Comparison of ENCODE assay signal across 1 cellular context in the genomic region with DNA sequence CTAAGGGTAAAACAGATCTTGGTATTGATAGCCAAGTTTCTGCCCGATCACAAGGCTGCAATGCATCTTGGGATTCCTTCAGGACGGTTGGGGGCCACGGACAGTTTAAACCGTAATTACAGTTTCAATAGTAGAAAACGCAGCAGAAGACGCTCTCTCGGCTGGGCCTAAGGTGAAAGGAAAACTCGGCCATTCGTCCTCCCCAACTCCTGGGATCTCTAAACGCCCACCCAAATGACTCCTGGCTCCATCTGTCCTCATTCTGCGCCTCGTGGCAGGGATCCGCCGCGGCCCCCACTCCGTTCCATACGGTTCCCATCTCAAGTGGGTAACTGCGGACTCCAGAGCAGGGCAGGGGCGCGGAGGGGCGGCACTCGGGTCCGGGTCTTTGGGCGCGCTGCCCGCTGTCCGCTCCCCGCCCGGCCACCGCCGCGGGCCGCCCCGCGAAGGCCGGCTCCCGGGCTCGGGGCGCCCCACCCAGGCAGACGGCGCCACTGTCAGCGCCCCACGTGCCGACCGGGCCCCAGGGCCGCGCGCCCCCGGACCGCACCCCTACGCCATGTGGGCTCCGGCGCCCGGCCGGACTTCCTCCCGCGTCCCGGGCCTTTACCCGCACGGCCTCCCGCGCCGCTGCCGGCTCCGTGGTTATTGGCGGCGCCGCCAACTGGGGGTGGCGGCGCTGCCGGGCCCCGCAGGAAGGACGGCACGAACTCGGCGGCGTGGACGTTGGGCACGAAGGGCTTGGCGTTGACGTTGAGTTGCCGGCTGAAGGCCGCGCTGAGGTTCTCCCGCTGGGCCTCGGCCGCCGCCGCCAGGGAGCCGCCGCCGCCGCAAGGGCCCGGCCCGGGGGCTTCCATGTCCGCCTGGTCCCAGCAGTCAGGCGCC.
TF ChIP-seq lines count a peak whose summit lies in the region.

No MANE protein-coding gene starts in this region.

TF ChIP-seq in IMR-90, 13 proteins besides CTCF, POLR2A, EP300 and RAD21:
- no peak for TF ChIP-seq SMC3 (IDR thresholded peaks at IDR 0.05; ENCODE audit: low read depth, low read length)
- TF ChIP-seq, protein P1, sequence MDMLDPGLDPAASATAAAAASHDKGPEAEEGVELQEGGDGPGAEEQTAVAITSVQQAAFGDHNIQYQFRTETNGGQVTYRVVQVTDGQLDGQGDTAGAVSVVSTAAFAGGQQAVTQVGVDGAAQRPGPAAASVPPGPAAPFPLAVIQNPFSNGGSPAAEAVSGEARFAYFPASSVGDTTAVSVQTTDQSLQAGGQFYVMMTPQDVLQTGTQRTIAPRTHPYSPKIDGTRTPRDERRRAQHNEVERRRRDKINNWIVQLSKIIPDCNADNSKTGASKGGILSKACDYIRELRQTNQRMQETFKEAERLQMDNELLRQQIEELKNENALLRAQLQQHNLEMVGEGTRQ (IDR thresholded peaks at IDR 0.05; ENCODE audit: low read depth, low read length): peak; percentile 60; the same call in 1 of the 2 replicates
- TF ChIP-seq CHD1 (IDR thresholded peaks at IDR 0.05; ENCODE audit: low read depth, low read length): no peak
- no peak for TF ChIP-seq FOS (IDR thresholded peaks at IDR 0.05; ENCODE audit: low read depth, low read length)
- TF ChIP-seq CEBPB (IDR thresholded peaks at IDR 0.05; ENCODE audit: low read depth, low read length): no peak
- no peak for TF ChIP-seq MAZ (IDR thresholded peaks at IDR 0.05; ENCODE audit: borderline replicate concordance, low read depth, low read length)
- TF ChIP-seq MAFK (IDR thresholded peaks at IDR 0.05; ENCODE audit: low read depth, low read length): no peak
- no peak for TF ChIP-seq RCOR1 (IDR thresholded peaks at IDR 0.05; ENCODE audit: insufficient replicate concordance, low read length)
- TF ChIP-seq ELK1 (IDR thresholded peaks at IDR 0.05; ENCODE audit: borderline replicate concordance, low read depth, low read length): no peak
- peak; percentile 98 for TF ChIP-seq MXI1 (IDR thresholded peaks at IDR 0.05; ENCODE audit: borderline replicate concordance, low read depth, low read length)
- TF ChIP-seq NFE2L2 (IDR thresholded peaks at IDR 0.05; ENCODE audit: low read depth, low read length): no peak
- no peak for TF ChIP-seq RFX5 (IDR thresholded peaks at IDR 0.05; ENCODE audit: low read depth, low read length)
- peak; percentile 61 for TF ChIP-seq BHLHE40 (IDR thresholded peaks at IDR 0.05; ENCODE audit: low read depth, low read length)
